In genomic region chr22:45338795-45339194, GRCh38 we compare ENCODE assay signal across 32 cellular contexts. TPM values are rescaled to one million over a fixed set of nuclear protein-coding genes. Genes with fewer than 3 reads are reported as not detected.
"Had no signal": no experiment of that assay in that cellular context is flagged by ENCODE, and none has a peak within 500 bp of the region (broad histone marks: within the 10 kb centered on the region; RNA-seq: fewer than 3 reads in every experiment).

No MANE protein-coding gene starts in this region.

- H3K27me3 ChIP-seq: adrenal gland, body of pancreas, esophagus squamous epithelium had no signal

- H3K9me3 Mint-ChIP-seq: activated B cell treated with CpG ODN at 0.5 μM for 24 hours; activated CD8-positive, alpha-beta T cell treated with anti-CD3 and anti-CD28 coated beads for 36 hours; activated naive CD4-positive, alpha-beta T cell treated with anti-CD3 and anti-CD28 coated beads for 36 hours; activated naive CD4-positive, alpha-beta T cell treated with anti-CD3 and anti-CD28 coated beads, Interleukin-2, amount 50 U/mL, for 24 hours; activated naive CD8-positive, alpha-beta T cell treated with anti-CD3 and anti-CD28 coated beads for 36 hours; activated naive CD8-positive, alpha-beta T cell treated with anti-CD3 and anti-CD28 coated beads, Interleukin-2, amount 50 U/mL, for 24 hours; activated T-cell treated with anti-CD3 and anti-CD28 coated beads, Interleukin-2, amount 50 U/mL, for 4 hours; activated T-helper 1 cell treated with anti-CD3 and anti-CD28 coated beads, Interleukin-12 subunit alpha, Interleukin-12 subunit beta, Interleukin-2, Interleukin-4 antibody, amounts not matched to agents 30 ng/mL and 10 ng/mL and 1 ng/mL, durations not matched to agents 14 hours and 24 hours and 36 hours; activated T-helper 2 cell treated with anti-CD3 and anti-CD28 coated beads, Interferon-gamma antibody, Interleukin-2, Interleukin-4, amounts not matched to agents 10 μg/mL and 5 μg/mL and 100 μg/mL, durations not matched to agents 14 hours and 24 hours and 36 hours; effector memory CD8-positive, alpha-beta T cell had no signal

- H3K4me1 Mint-ChIP-seq: activated B cell treated with CpG ODN at 0.5 μM for 24 hours had no signal

- H3K27me3 Mint-ChIP-seq: activated B cell treated with CpG ODN at 0.5 μM for 24 hours; activated CD8-positive, alpha-beta T cell treated with anti-CD3 and anti-CD28 coated beads for 36 hours; activated naive CD4-positive, alpha-beta T cell treated with anti-CD3 and anti-CD28 coated beads, Interleukin-2, amount 50 U/mL, for 24 hours; activated naive CD8-positive, alpha-beta T cell treated with anti-CD3 and anti-CD28 coated beads for 36 hours; activated naive CD8-positive, alpha-beta T cell treated with anti-CD3 and anti-CD28 coated beads, Interleukin-2, amount 50 U/mL, for 24 hours; effector memory CD8-positive, alpha-beta T cell had no signal

- H3K4me3 ChIP-seq: adrenal gland, body of pancreas, esophagus squamous epithelium had no signal

- DNase-seq: activated B cell treated with CpG ODN at 0.5 μM for 24 hours; activated CD4-positive, alpha-beta T cell treated with anti-CD3 and anti-CD28 coated beads for 48 hours; activated CD4-positive, alpha-beta T cell treated with anti-CD3 and anti-CD28 coated beads, Interleukin-2, amount 50 U/mL, for 1 hour; activated CD4-positive, alpha-beta T cell treated with anti-CD3 and anti-CD28 coated beads, Interleukin-2, amount 50 U/mL, for 48 hours; activated CD8-positive, alpha-beta memory T cell treated with anti-CD3 and anti-CD28 coated beads for 24 hours; activated CD8-positive, alpha-beta T cell treated with anti-CD3 and anti-CD28 coated beads for 36 hours; activated effector memory CD4-positive, alpha-beta T cell treated with anti-CD3 and anti-CD28 coated beads, Interleukin-2, amount 50 U/mL, for 16 hours; activated naive CD4-positive, alpha-beta T cell treated with anti-CD3 and anti-CD28 coated beads for 36 hours; activated naive CD8-positive, alpha-beta T cell treated with anti-CD3 and anti-CD28 coated beads for 36 hours; activated naive CD8-positive, alpha-beta T cell treated with anti-CD3 and anti-CD28 coated beads, Interleukin-2, amount 50 U/mL, for 24 hours; activated T-cell treated with anti-CD3 and anti-CD28 coated beads, Interleukin-2, amount 50 U/mL, for 4 hours; adrenal gland; amygdala; aorta; body of pancreas; caudate nucleus; cortex of kidney; dermis blood vessel endothelial cell; effector CD4-positive, alpha-beta T cell; effector memory CD8-positive, alpha-beta T cell; esophagus squamous epithelium; foreskin melanocyte; head of caudate nucleus; T-helper 1 cell; T-helper 2 cell had no signal

- H3K27ac ChIP-seq: adrenal gland, body of pancreas, esophagus squamous epithelium had no signal

- H3K27ac Mint-ChIP-seq: activated B cell treated with CpG ODN at 0.5 μM for 24 hours; activated CD8-positive, alpha-beta T cell treated with anti-CD3 and anti-CD28 coated beads for 36 hours; activated naive CD4-positive, alpha-beta T cell treated with anti-CD3 and anti-CD28 coated beads for 36 hours; activated naive CD4-positive, alpha-beta T cell treated with anti-CD3 and anti-CD28 coated beads, Interleukin-2, amount 50 U/mL, for 24 hours; activated naive CD8-positive, alpha-beta T cell treated with anti-CD3 and anti-CD28 coated beads for 36 hours; activated T-helper 1 cell treated with anti-CD3 and anti-CD28 coated beads, Interleukin-12 subunit alpha, Interleukin-12 subunit beta, Interleukin-2, Interleukin-4 antibody, amounts not matched to agents 30 ng/mL and 10 ng/mL and 1 ng/mL, durations not matched to agents 14 hours and 24 hours and 36 hours; activated T-helper 2 cell treated with anti-CD3 and anti-CD28 coated beads, Interferon-gamma antibody, Interleukin-2, Interleukin-4, amounts not matched to agents 10 μg/mL and 5 μg/mL and 100 μg/mL, durations not matched to agents 14 hours and 24 hours and 36 hours had no signal

- ATAC-seq: activated CD4-positive, CD25-positive, alpha-beta regulatory T cell treated with anti-CD3 and anti-CD28 coated beads, Interleukin-2, amount 50 U/mL, for 24 hours; activated CD8-positive, alpha-beta T cell treated with anti-CD3 and anti-CD28 coated beads for 36 hours; activated naive CD8-positive, alpha-beta T cell treated with anti-CD3 and anti-CD28 coated beads, Interleukin-2, amount 50 U/mL, for 24 hours; activated T-cell treated with anti-CD3 and anti-CD28 coated beads, Interleukin-2, amount 50 U/mL, for 4 hours; body of pancreas; effector memory CD8-positive, alpha-beta T cell had no signal

- H3K4me1 ChIP-seq: body of pancreas had no signal

- H3K4me3 Mint-ChIP-seq: activated B cell treated with CpG ODN at 0.5 μM for 24 hours; activated CD8-positive, alpha-beta T cell treated with anti-CD3 and anti-CD28 coated beads for 36 hours; activated naive CD4-positive, alpha-beta T cell treated with anti-CD3 and anti-CD28 coated beads for 36 hours; activated naive CD4-positive, alpha-beta T cell treated with anti-CD3 and anti-CD28 coated beads, Interleukin-2, amount 50 U/mL, for 24 hours; activated naive CD8-positive, alpha-beta T cell treated with anti-CD3 and anti-CD28 coated beads for 36 hours; activated naive CD8-positive, alpha-beta T cell treated with anti-CD3 and anti-CD28 coated beads, Interleukin-2, amount 50 U/mL, for 24 hours; activated T-cell treated with anti-CD3 and anti-CD28 coated beads, Interleukin-2, amount 50 U/mL, for 4 hours; activated T-helper 1 cell treated with anti-CD3 and anti-CD28 coated beads, Interleukin-12 subunit alpha, Interleukin-12 subunit beta, Interleukin-2, Interleukin-4 antibody, amounts not matched to agents 30 ng/mL and 10 ng/mL and 1 ng/mL, durations not matched to agents 14 hours and 24 hours and 36 hours; effector memory CD8-positive, alpha-beta T cell had no signal

- H3K9me3 ChIP-seq: adrenal gland, body of pancreas, esophagus squamous epithelium had no signal

RNA-seq across cellular contexts. Expression of gene UPK3A, which starts 54.0 kb away (rescaled TPM):
- total RNA-seq: activated CD8-positive, alpha-beta T cell treated with anti-CD3 and anti-CD28 coated beads for 36 hours; activated naive CD4-positive, alpha-beta T cell treated with anti-CD3 and anti-CD28 coated beads for 36 hours; activated naive CD8-positive, alpha-beta T cell treated with anti-CD3 and anti-CD28 coated beads for 36 hours; activated T-cell treated with anti-CD3 and anti-CD28 coated beads, Interleukin-2, amount 50 U/mL, for 4 hours; activated T-helper 1 cell treated with anti-CD3 and anti-CD28 coated beads, Interleukin-12 subunit alpha, Interleukin-12 subunit beta, Interleukin-2, Interleukin-4 antibody, amounts not matched to agents 30 ng/mL and 10 ng/mL and 1 ng/mL, durations not matched to agents 14 hours and 24 hours and 36 hours; activated T-helper 2 cell treated with anti-CD3 and anti-CD28 coated beads, Interferon-gamma antibody, Interleukin-2, Interleukin-4, amounts not matched to agents 10 μg/mL and 5 μg/mL and 100 μg/mL, durations not matched to agents 14 hours and 24 hours and 36 hours; adrenal gland; aorta; body of pancreas; chondrocyte; dermis blood vessel endothelial cell; esophagus squamous epithelium; fibroblast of lung; fibroblast of villous mesenchyme had no signal
